34 cellular contexts compared by ENCODE assay signal in genomic region chr6:169388767-169389166, GRCh38.
"Had no signal": no experiment of that assay in that cellular context is flagged by ENCODE, and none has a peak within 500 bp of the region (broad histone marks: within the 10 kb centered on the region; RNA-seq: fewer than 3 reads in every experiment).

No MANE protein-coding gene starts in this region.

- DNase-seq: activated B cell treated with CpG ODN at 0.5 μM for 24 hours; activated CD4-positive, alpha-beta T cell treated with anti-CD3 and anti-CD28 coated beads for 48 hours; activated CD4-positive, alpha-beta T cell treated with anti-CD3 and anti-CD28 coated beads, Interleukin-2, amount 50 U/mL, for 1 hour; activated CD4-positive, alpha-beta T cell treated with anti-CD3 and anti-CD28 coated beads, Interleukin-2, amount 50 U/mL, for 48 hours; activated CD8-positive, alpha-beta memory T cell treated with anti-CD3 and anti-CD28 coated beads, Interleukin-2, amount 10 ng/mL, durations not matched to agents 7 days and 5 days; activated CD8-positive, alpha-beta memory T cell treated with anti-CD3 and anti-CD28 coated beads, Interleukin-2, amount 50 U/mL, for 48 hours; activated CD8-positive, alpha-beta T cell treated with anti-CD3 and anti-CD28 coated beads for 36 hours; activated gamma-delta T cell; activated naive CD4-positive, alpha-beta T cell; activated naive CD4-positive, alpha-beta T cell treated with anti-CD3 and anti-CD28 coated beads, Interleukin-2, amount 10 ng/mL, durations not matched to agents 7 days and 5 days; activated naive CD8-positive, alpha-beta T cell treated with anti-CD3 and anti-CD28 coated beads, Interleukin-2, amount 10 ng/mL, durations not matched to agents 7 days and 5 days; activated T-cell treated with anti-CD3 and anti-CD28 coated beads for 4 hours; activated T-cell treated with anti-CD3 and anti-CD28 coated beads, Interleukin-2, amount 50 U/mL, for 24 hours; activated T-cell treated with anti-CD3 and anti-CD28 coated beads, Interleukin-2, amount 50 U/mL, for 72 hours; cortex of kidney; dermis blood vessel endothelial cell; effector CD4-positive, alpha-beta T cell; effector memory CD8-positive, alpha-beta T cell; erythroblast; foreskin keratinocyte; gastrocnemius medialis; glutamatergic neuron; heart left ventricle; T-helper 1 cell; T-helper 17 cell; T1000; WERI-Rb-1 had no signal

- ATAC-seq: activated CD4-positive, CD25-positive, alpha-beta regulatory T cell treated with anti-CD3 and anti-CD28 coated beads, Interleukin-2, amount 50 U/mL, for 24 hours; activated CD8-positive, alpha-beta memory T cell treated with anti-CD3 and anti-CD28 coated beads, Interleukin-2, amount 10 ng/mL, durations not matched to agents 7 days and 5 days; activated CD8-positive, alpha-beta T cell treated with anti-CD3 and anti-CD28 coated beads for 36 hours; activated naive CD4-positive, alpha-beta T cell treated with anti-CD3 and anti-CD28 coated beads, Interleukin-2, amount 50 U/mL, for 72 hours; activated T-cell treated with anti-CD3 and anti-CD28 coated beads, Interleukin-2, amount 50 U/mL, for 72 hours; effector memory CD8-positive, alpha-beta T cell; foreskin keratinocyte; gastrocnemius medialis; heart left ventricle; T-helper 17 cell had no signal

- H3K4me3 Mint-ChIP-seq: activated B cell treated with CpG ODN at 0.5 μM for 24 hours; activated CD8-positive, alpha-beta memory T cell treated with anti-CD3 and anti-CD28 coated beads, Interleukin-2, amount 10 ng/mL, durations not matched to agents 7 days and 5 days; activated CD8-positive, alpha-beta T cell treated with anti-CD3 and anti-CD28 coated beads for 36 hours; activated naive CD4-positive, alpha-beta T cell treated with anti-CD3 and anti-CD28 coated beads, Interleukin-2, amount 10 ng/mL, durations not matched to agents 7 days and 5 days; activated naive CD8-positive, alpha-beta T cell treated with anti-CD3 and anti-CD28 coated beads, Interleukin-2, amount 10 ng/mL, durations not matched to agents 7 days and 5 days; activated T-cell treated with anti-CD3 and anti-CD28 coated beads, Interleukin-2, amount 50 U/mL, for 24 hours; activated T-cell treated with anti-CD3 and anti-CD28 coated beads, Interleukin-2, amount 50 U/mL, for 72 hours; brain; central memory CD8-positive, alpha-beta T cell; effector memory CD8-positive, alpha-beta T cell; T-helper 17 cell; T-helper 2 cell treated with Interferon-gamma antibody and Interleukin-4, amounts not matched to agents 5 μg/mL and 100 μg/mL, for 36 hours had no signal

- H3K36me3 ChIP-seq: ascending aorta, esophagus muscularis mucosa, gastrocnemius medialis, heart left ventricle, WERI-Rb-1 had no signal

- H3K27me3 Mint-ChIP-seq: activated CD8-positive, alpha-beta memory T cell treated with anti-CD3 and anti-CD28 coated beads, Interleukin-2, amount 10 ng/mL, durations not matched to agents 7 days and 5 days; activated naive CD4-positive, alpha-beta T cell treated with anti-CD3 and anti-CD28 coated beads, Interleukin-2, amount 10 ng/mL, durations not matched to agents 7 days and 5 days; brain had no signal

- H3K27me3 ChIP-seq: ascending aorta, esophagus muscularis mucosa, foreskin keratinocyte, gastrocnemius medialis had no signal

- H3K9me3 ChIP-seq: ascending aorta, esophagus muscularis mucosa, gastrocnemius medialis had no signal

- H3K27ac ChIP-seq: ascending aorta, esophagus muscularis mucosa, foreskin keratinocyte, gastrocnemius medialis, heart left ventricle, WERI-Rb-1 had no signal

- H3K4me1 Mint-ChIP-seq: activated B cell treated with CpG ODN at 0.5 μM for 24 hours; activated CD8-positive, alpha-beta memory T cell treated with anti-CD3 and anti-CD28 coated beads, Interleukin-2, amount 10 ng/mL, durations not matched to agents 7 days and 5 days; activated naive CD4-positive, alpha-beta T cell treated with anti-CD3 and anti-CD28 coated beads, Interleukin-2, amount 10 ng/mL, durations not matched to agents 7 days and 5 days; brain; central memory CD8-positive, alpha-beta T cell; T-helper 17 cell had no signal

- H3K4me3 ChIP-seq: ascending aorta, esophagus muscularis mucosa, gastrocnemius medialis, heart left ventricle had no signal

- H3K27ac Mint-ChIP-seq: activated B cell treated with CpG ODN at 0.5 μM for 24 hours; activated CD8-positive, alpha-beta memory T cell treated with anti-CD3 and anti-CD28 coated beads, Interleukin-2, amount 10 ng/mL, durations not matched to agents 7 days and 5 days; activated CD8-positive, alpha-beta T cell treated with anti-CD3 and anti-CD28 coated beads for 36 hours; activated naive CD4-positive, alpha-beta T cell treated with anti-CD3 and anti-CD28 coated beads, Interleukin-2, amount 10 ng/mL, durations not matched to agents 7 days and 5 days; activated naive CD8-positive, alpha-beta T cell treated with anti-CD3 and anti-CD28 coated beads, Interleukin-2, amount 10 ng/mL, durations not matched to agents 7 days and 5 days; activated T-cell treated with anti-CD3 and anti-CD28 coated beads, Interleukin-2, amount 50 U/mL, for 24 hours; activated T-cell treated with anti-CD3 and anti-CD28 coated beads, Interleukin-2, amount 50 U/mL, for 72 hours; brain; effector memory CD8-positive, alpha-beta T cell; T-helper 17 cell; T-helper 2 cell treated with Interferon-gamma antibody and Interleukin-4, amounts not matched to agents 5 μg/mL and 100 μg/mL, for 36 hours had no signal

- H3K36me3 Mint-ChIP-seq: activated CD8-positive, alpha-beta memory T cell treated with anti-CD3 and anti-CD28 coated beads, Interleukin-2, amount 10 ng/mL, durations not matched to agents 7 days and 5 days; activated naive CD4-positive, alpha-beta T cell treated with anti-CD3 and anti-CD28 coated beads, Interleukin-2, amount 10 ng/mL, durations not matched to agents 7 days and 5 days had no signal

- H3K4me1 ChIP-seq: ascending aorta, foreskin keratinocyte, gastrocnemius medialis had no signal
